In genomic region chr18:7567487-7568425, GRCh38 we compare ENCODE assay signal across 8 cellular contexts. TPM values are rescaled to one million over a fixed set of nuclear protein-coding genes. Genes with fewer than 3 reads are reported as not detected.
A peak's percentile ranks its signal among the peaks of the same experiment; 100 is the strongest.
DNase-seq lines count a peak whose midpoint lies in the region; ATAC-seq and TF ChIP-seq lines count a peak whose summit lies in the region.

No MANE protein-coding gene starts in this region.

- DNase-seq in activated CD8-positive, alpha-beta memory T cell treated with anti-CD3 and anti-CD28 coated beads for 24 hours: peak; percentile 59
- no peak for DNase-seq in activated CD8-positive, alpha-beta memory T cell treated with anti-CD3 and anti-CD28 coated beads, Interleukin-2, amount 50 U/mL, for 4 hours
- DNase-seq in LHCN-M2 (ENCODE audit: low read depth): peak; percentile 68
- DNase-seq in body of pancreas: peak; percentile 63 to 71 (median 70)
- peak; percentile 68 for DNase-seq in hepatic stellate cell (ENCODE audit: low spot score)
- peak; percentile 78 for DNase-seq in retina
- DNase-seq in amniotic stem cell (lab: John Stamatoyannopoulos, UW): no peak

- H3K36me3 ChIP-seq in body of pancreas (replicated peaks in 1 of 2; ENCODE audit: insufficient read depth in 1 of 2, low read depth in 2 of 2): no peaks in the 10 kb centered on the region

- H3K27ac ChIP-seq in body of pancreas: peak overlapping the region; percentile 96 to 98 (median 96)

- peak overlapping the region; percentile 73 to 83 for H3K4me3 ChIP-seq in body of pancreas

- H3K4me1 ChIP-seq in body of pancreas: peaks cover 18% of the 10 kb centered on the region

- no peaks in the 10 kb centered on the region for H3K9me3 ChIP-seq in body of pancreas

- 0% methylated on average over 13 to 96 of the region's 107 CpGs for WGBS in body of pancreas, 2 donors

- TF ChIP-seq POLR2A in body of pancreas (IDR thresholded peaks at IDR 0.05): peak; percentile 5 to 30 (median 29)

- intact Hi-C loops in body of pancreas (cut with DNase I): no loop called here

- H3K27me3 ChIP-seq in body of pancreas: no peaks in the 10 kb centered on the region

- ATAC-seq in body of pancreas (peak; percentile 41), GM21723 (IDR thresholded peaks at IDR 0.05; ENCODE audit: unreplicated experiment) (no peak)

- peak in 2 of 7 experiments; percentile 34 to 36 for TF ChIP-seq CTCF in body of pancreas (IDR thresholded peaks at IDR 0.05)

RNA-seq across cellular contexts. Expression of gene PTPRM, which starts 0.6 kb away (rescaled TPM):
- total RNA-seq in LHCN-M2 (2014; rRNA removed) (28.1 TPM in 2 replicates), body of pancreas (10 to 100 TPM; 38.2 to 48.0 TPM)
- 19.3 TPM for polyA plus RNA-seq in LHCN-M2 (2012)

Comparison
In these comparisons a context has a peak if more than half of its experiments do, and no peak if none do; other contexts are left out.
1. DNase-seq: peak in activated CD8-positive, alpha-beta memory T cell treated with anti-CD3 and anti-CD28 coated beads for 24 hours (single experiment), LHCN-M2 (single experiment), body of pancreas (4 of 4), hepatic stellate cell (single experiment) and retina (single experiment); none in activated CD8-positive, alpha-beta memory T cell treated with anti-CD3 and anti-CD28 coated beads, Interleukin-2, amount 50 U/mL, for 4 hours (single experiment) and amniotic stem cell (single experiment).